In genomic region chr11:20081336-20081735, GRCh38 we compare ENCODE assay signal across 32 cellular contexts.
"Had no signal": no experiment of that assay in that cellular context is flagged by ENCODE, and none has a peak within 500 bp of the region (broad histone marks: within the 10 kb centered on the region; RNA-seq: fewer than 3 reads in every experiment).

No MANE protein-coding gene starts in this region.

- H3K4me1 Mint-ChIP-seq: activated CD4-positive, alpha-beta T cell treated with anti-CD3 and anti-CD28 coated beads for 36 hours; brain; central memory CD8-positive, alpha-beta T cell had no signal

- H3K27ac Mint-ChIP-seq: activated CD4-positive, alpha-beta memory T cell treated with anti-CD3 and anti-CD28 coated beads for 36 hours; activated CD4-positive, alpha-beta T cell treated with anti-CD3 and anti-CD28 coated beads for 36 hours; activated CD4-positive, alpha-beta T cell treated with anti-CD3 and anti-CD28 coated beads, Interleukin-2, amount 10 ng/mL, durations not matched to agents 24 days and 14 days; activated CD8-positive, alpha-beta memory T cell treated with anti-CD3 and anti-CD28 coated beads, Interleukin-2, amount 10 ng/mL, durations not matched to agents 7 days and 5 days; activated CD8-positive, alpha-beta T cell treated with anti-CD3 and anti-CD28 coated beads, Interleukin-2, amount 10 ng/mL, durations not matched to agents 7 days and 5 days; activated naive CD4-positive, alpha-beta T cell treated with anti-CD3 and anti-CD28 coated beads, Interleukin-2, amount 10 ng/mL, durations not matched to agents 7 days and 5 days; activated naive CD4-positive, alpha-beta T cell treated with anti-CD3 and anti-CD28 coated beads, Interleukin-2, amount 50 U/mL, for 72 hours; activated naive CD8-positive, alpha-beta T cell treated with anti-CD3 and anti-CD28 coated beads, Interleukin-2, amount 10 ng/mL, durations not matched to agents 7 days and 5 days; activated T-cell treated with anti-CD3 and anti-CD28 coated beads, Interleukin-2, amount 50 U/mL, for 72 hours; brain; effector memory CD8-positive, alpha-beta T cell; T-helper 17 cell; T-helper 2 cell treated with Interferon-gamma antibody and Interleukin-4, amounts not matched to agents 5 μg/mL and 100 μg/mL, for 36 hours had no signal

- FAIRE-seq: colon, endometrium, endothelial cell of umbilical vein, frontal cortex had no signal

- DNase-seq: activated CD4-positive, alpha-beta memory T cell treated with anti-CD3 and anti-CD28 coated beads for 36 hours; activated CD4-positive, alpha-beta T cell treated with anti-CD3 and anti-CD28 coated beads for 36 hours; activated CD4-positive, alpha-beta T cell treated with anti-CD3 and anti-CD28 coated beads, Interleukin-2, amount 10 ng/mL, durations not matched to agents 24 days and 14 days; activated CD4-positive, CD25-positive, alpha-beta regulatory T cell; activated CD4-positive, CD25-positive, alpha-beta regulatory T cell treated with anti-CD3 and anti-CD28 coated beads, Interleukin-2, amount 50 U/mL, for 72 hours; activated CD8-positive, alpha-beta memory T cell treated with anti-CD3 and anti-CD28 coated beads, Interleukin-2, amount 10 ng/mL, durations not matched to agents 7 days and 5 days; activated CD8-positive, alpha-beta memory T cell treated with anti-CD3 and anti-CD28 coated beads, Interleukin-2, amount 50 U/mL, for 4 hours; activated CD8-positive, alpha-beta T cell treated with anti-CD3 and anti-CD28 coated beads, Interleukin-2, amount 10 ng/mL, durations not matched to agents 7 days and 5 days; activated gamma-delta T cell; activated naive CD4-positive, alpha-beta T cell; activated naive CD4-positive, alpha-beta T cell treated with anti-CD3 and anti-CD28 coated beads, Interleukin-2, amount 10 ng/mL, durations not matched to agents 7 days and 5 days; activated naive CD8-positive, alpha-beta T cell treated with anti-CD3 and anti-CD28 coated beads, Interleukin-2, amount 10 ng/mL, durations not matched to agents 7 days and 5 days; activated T-cell treated with anti-CD3 and anti-CD28 coated beads, Interleukin-2, amount 50 U/mL, for 1 hour; activated T-cell treated with anti-CD3 and anti-CD28 coated beads, Interleukin-2, amount 50 U/mL, for 72 hours; cortex of kidney; dermis blood vessel endothelial cell; effector CD4-positive, alpha-beta T cell; effector memory CD8-positive, alpha-beta T cell; foreskin fibroblast; glutamatergic neuron; heart left ventricle; T-helper 1 cell; T-helper 17 cell; T1000 had no signal

- H3K4me3 Mint-ChIP-seq: activated CD4-positive, alpha-beta memory T cell treated with anti-CD3 and anti-CD28 coated beads for 36 hours; activated CD4-positive, alpha-beta T cell treated with anti-CD3 and anti-CD28 coated beads for 36 hours; activated CD4-positive, alpha-beta T cell treated with anti-CD3 and anti-CD28 coated beads, Interleukin-2, amount 10 ng/mL, durations not matched to agents 24 days and 14 days; activated CD8-positive, alpha-beta memory T cell treated with anti-CD3 and anti-CD28 coated beads, Interleukin-2, amount 10 ng/mL, durations not matched to agents 7 days and 5 days; activated CD8-positive, alpha-beta T cell treated with anti-CD3 and anti-CD28 coated beads, Interleukin-2, amount 10 ng/mL, durations not matched to agents 7 days and 5 days; activated naive CD4-positive, alpha-beta T cell treated with anti-CD3 and anti-CD28 coated beads, Interleukin-2, amount 10 ng/mL, durations not matched to agents 7 days and 5 days; activated naive CD8-positive, alpha-beta T cell treated with anti-CD3 and anti-CD28 coated beads, Interleukin-2, amount 10 ng/mL, durations not matched to agents 7 days and 5 days; activated T-cell treated with anti-CD3 and anti-CD28 coated beads, Interleukin-2, amount 50 U/mL, for 72 hours; brain; central memory CD8-positive, alpha-beta T cell; effector memory CD8-positive, alpha-beta T cell; T-helper 17 cell; T-helper 2 cell treated with Interferon-gamma antibody and Interleukin-4, amounts not matched to agents 5 μg/mL and 100 μg/mL, for 36 hours had no signal

- H3K9me3 Mint-ChIP-seq: activated CD4-positive, alpha-beta memory T cell treated with anti-CD3 and anti-CD28 coated beads for 36 hours; activated CD4-positive, alpha-beta T cell treated with anti-CD3 and anti-CD28 coated beads, Interleukin-2, amount 10 ng/mL, durations not matched to agents 24 days and 14 days; activated naive CD4-positive, alpha-beta T cell treated with anti-CD3 and anti-CD28 coated beads, Interleukin-2, amount 10 ng/mL, durations not matched to agents 7 days and 5 days; activated naive CD4-positive, alpha-beta T cell treated with anti-CD3 and anti-CD28 coated beads, Interleukin-2, amount 50 U/mL, for 72 hours; activated T-cell treated with anti-CD3 and anti-CD28 coated beads, Interleukin-2, amount 50 U/mL, for 72 hours; brain; central memory CD8-positive, alpha-beta T cell; effector memory CD8-positive, alpha-beta T cell; T-helper 2 cell treated with Interferon-gamma antibody and Interleukin-4, amounts not matched to agents 5 μg/mL and 100 μg/mL, for 36 hours had no signal

- H3K27me3 Mint-ChIP-seq: activated CD4-positive, alpha-beta memory T cell treated with anti-CD3 and anti-CD28 coated beads for 36 hours; brain had no signal

- ATAC-seq: activated CD4-positive, alpha-beta T cell treated with anti-CD3 and anti-CD28 coated beads for 36 hours; activated CD8-positive, alpha-beta memory T cell treated with anti-CD3 and anti-CD28 coated beads, Interleukin-2, amount 10 ng/mL, durations not matched to agents 7 days and 5 days; activated CD8-positive, alpha-beta T cell treated with anti-CD3 and anti-CD28 coated beads, Interleukin-2, amount 10 ng/mL, durations not matched to agents 7 days and 5 days; activated naive CD4-positive, alpha-beta T cell treated with anti-CD3 and anti-CD28 coated beads, Interleukin-2, amount 50 U/mL, for 72 hours; activated T-cell treated with anti-CD3 and anti-CD28 coated beads, Interleukin-2, amount 50 U/mL, for 72 hours; effector memory CD8-positive, alpha-beta T cell; heart left ventricle; T-helper 17 cell had no signal

- H3K36me3 Mint-ChIP-seq: activated CD4-positive, alpha-beta memory T cell treated with anti-CD3 and anti-CD28 coated beads for 36 hours; activated CD8-positive, alpha-beta memory T cell treated with anti-CD3 and anti-CD28 coated beads, Interleukin-2, amount 10 ng/mL, durations not matched to agents 7 days and 5 days; activated naive CD4-positive, alpha-beta T cell treated with anti-CD3 and anti-CD28 coated beads, Interleukin-2, amount 10 ng/mL, durations not matched to agents 7 days and 5 days; activated naive CD4-positive, alpha-beta T cell treated with anti-CD3 and anti-CD28 coated beads, Interleukin-2, amount 50 U/mL, for 72 hours had no signal
